Comparison of ENCODE assay signal across 6 cellular contexts in the genomic region with DNA sequence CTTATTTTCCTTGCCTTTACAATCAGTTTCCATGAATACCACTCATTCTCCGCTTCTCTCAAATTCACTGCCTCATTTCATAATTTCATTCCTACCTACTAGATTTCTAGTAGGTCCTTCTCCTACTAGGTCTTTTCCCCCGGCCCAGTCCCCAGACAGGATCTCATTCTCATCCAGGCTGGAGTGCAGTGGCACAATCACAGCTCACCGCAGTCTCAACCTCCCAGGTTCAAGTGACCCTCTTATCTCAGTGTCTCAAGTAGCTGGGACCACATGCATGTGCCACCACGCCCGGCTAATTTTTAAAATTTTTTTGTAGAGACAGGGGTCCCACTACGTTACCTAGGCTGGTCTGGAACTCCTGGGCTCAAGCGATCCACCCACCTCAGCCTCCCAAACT.
DNase-seq lines count a peak whose midpoint lies in the region; ATAC-seq, FAIRE-seq and TF ChIP-seq lines count a peak whose summit lies in the region.
"Not testable (repeated sequence)": the region's sequence is repeated elsewhere in the genome, so short reads cannot be mapped to it uniquely, and the experiment has no call there.

No MANE protein-coding gene starts in this region.

- BruUV-seq in Caco-2 (replicated peaks; lab: Mats Ljungman, UMichigan) = not testable (repeated sequence)

- not testable (repeated sequence) for H2AFZ ChIP-seq in astrocyte (ENCODE audit: low read depth, low read length)

- CTCF ChIA-PET in Caco-2 (lab: Charles Lee) = not testable (repeated sequence)

- peak; percentile 84 for ATAC-seq in left lung

- FAIRE-seq in astrocyte (lab: Jason Lieb, UNC) = not testable (repeated sequence)

- H3K27ac ChIP-seq in HUES48 (ENCODE audit: low read depth, low read length) = peak overlapping the region; percentile 46
- not testable (repeated sequence) for H3K27ac ChIP-seq in astrocyte (ENCODE audit: low read depth, low read length); left lung

- not testable (repeated sequence) for H3K4me1 ChIP-seq in Caco-2; HUES48 (ENCODE audit: control insufficient read depth, insufficient read depth, low read length); astrocyte (ENCODE audit: insufficient read depth, low read length); left lung

- H3K36me3 Mint-ChIP-seq in Caco-2 (ENCODE audit: insufficient read depth, unreplicated experiment) = peaks cover 26% of the 10 kb centered on the region
- not testable (repeated sequence) for H3K36me3 Mint-ChIP-seq in astrocyte (ENCODE audit: low read depth, unreplicated experiment); type B pancreatic cell
- peaks cover 15% of the 10 kb centered on the region for H3K36me3 Mint-ChIP-seq in nephron progenitor cell (ENCODE audit: low read depth)

- H3K9ac ChIP-seq in HUES48 (ENCODE audit: low read depth, low read length); astrocyte (ENCODE audit: low read length): not testable (repeated sequence)

- H3K27me3 Mint-ChIP-seq in Caco-2 (ENCODE audit: insufficient read depth, unreplicated experiment); astrocyte (ENCODE audit: low read depth, unreplicated experiment); nephron progenitor cell (ENCODE audit: low read depth, poor library complexity); type B pancreatic cell: not testable (repeated sequence)

- H3K9me3 ChIP-seq in Caco-2; HUES48 (ENCODE audit: control insufficient read depth, insufficient read depth, low read length); astrocyte (ENCODE audit: insufficient read depth, low read depth, low read length); left lung: not testable (repeated sequence)

- intact Hi-C loops in Caco-2 (cut with micrococcal nuclease; ENCODE audit: unreplicated experiment); left lung (cut with DNase I): not testable (repeated sequence)

- not testable (repeated sequence) for TF ChIP-seq CTCF in Caco-2 (IDR thresholded peaks at IDR 0.05; ENCODE audit: insufficient read depth in 1 of 2, low read depth in 1 of 2, low read length in 1 of 2, severe bottlenecking in 1 of 2, unreplicated experiment in 1 of 2); astrocyte (IDR thresholded peaks at IDR 0.05; ENCODE audit: insufficient read depth, low read depth, low read length); left lung (IDR thresholded peaks at IDR 0.05); nephron progenitor cell (IDR thresholded peaks at IDR 0.05); type B pancreatic cell (conservative IDR thresholded peaks at IDR 0.05)

- H3K4me2 ChIP-seq in astrocyte (ENCODE audit: low read length) = not testable (repeated sequence)

- not testable (repeated sequence) for H3K4me3 Mint-ChIP-seq in Caco-2 (ENCODE audit: unreplicated experiment); astrocyte (ENCODE audit: unreplicated experiment); nephron progenitor cell; type B pancreatic cell

- H3K36me3 ChIP-seq in Caco-2 (ENCODE audit: control insufficient read depth, insufficient read depth, low read length); HUES48 (ENCODE audit: control insufficient read depth, insufficient read depth, low read length); astrocyte (ENCODE audit: insufficient read depth, low read length); left lung: not testable (repeated sequence)

- H3K27me3 ChIP-seq in Caco-2 (replicated peaks; ENCODE audit: control insufficient read depth, insufficient read depth, low read length); HUES48 (ENCODE audit: control insufficient read depth, insufficient read depth, low read length); astrocyte (ENCODE audit: insufficient read depth, low read length); left lung: not testable (repeated sequence)

- not testable (repeated sequence) for H3K79me2 ChIP-seq in astrocyte (ENCODE audit: insufficient read depth, low read length)

- peak overlapping the region; percentile 5 for H3K27ac Mint-ChIP-seq in Caco-2 (ENCODE audit: unreplicated experiment)
- peak overlapping the region; percentile 1 for H3K27ac Mint-ChIP-seq in astrocyte (ENCODE audit: unreplicated experiment)
- peak overlapping the region; percentile 91 for H3K27ac Mint-ChIP-seq in nephron progenitor cell
- H3K27ac Mint-ChIP-seq in type B pancreatic cell = peak overlapping the region; percentile 12

- not testable (repeated sequence) for H3K4me3 ChIP-seq in Caco-2 (ENCODE audit: low read depth, low read length); HUES48 (ENCODE audit: low read depth, low read length); astrocyte (ENCODE audit: insufficient read depth, low read depth, low read length); left lung

- DNase-seq in Caco-2; astrocyte (ENCODE audit: low read depth); nephron progenitor cell; type B pancreatic cell (ENCODE audit: extremely low spot score, unreplicated experiment): not testable (repeated sequence)
- peak in 1 of 2 donors; percentile 38 for DNase-seq in left lung

- not testable (repeated sequence) for H3K9me3 Mint-ChIP-seq in Caco-2 (ENCODE audit: unreplicated experiment); astrocyte (ENCODE audit: unreplicated experiment); nephron progenitor cell; type B pancreatic cell

- H3K4me1 Mint-ChIP-seq in Caco-2 (ENCODE audit: low read depth, unreplicated experiment) = peaks cover 15% of the 10 kb centered on the region
- peaks cover 16% of the 10 kb centered on the region for H3K4me1 Mint-ChIP-seq in astrocyte (ENCODE audit: low read depth, unreplicated experiment)
- peaks cover 33% of the 10 kb centered on the region for H3K4me1 Mint-ChIP-seq in nephron progenitor cell
- H3K4me1 Mint-ChIP-seq in type B pancreatic cell (ENCODE audit: unreplicated experiment) = peaks cover 36% of the 10 kb centered on the region

- H4K20me1 ChIP-seq in astrocyte (ENCODE audit: insufficient read depth, low read length) = not testable (repeated sequence)

- POLR2A ChIA-PET in Caco-2 (lab: Charles Lee) = not testable (repeated sequence)

Comparison
In these comparisons a context has a peak if more than half of its experiments do, and no peak if none do; other contexts are left out.
1. H3K27ac Mint-ChIP-seq: peak in every context shown above with its lines; median percentile 91 in nephron progenitor cell; 12 in type B pancreatic cell; 5 in Caco-2; 1 in astrocyte.